In the genomic region with DNA sequence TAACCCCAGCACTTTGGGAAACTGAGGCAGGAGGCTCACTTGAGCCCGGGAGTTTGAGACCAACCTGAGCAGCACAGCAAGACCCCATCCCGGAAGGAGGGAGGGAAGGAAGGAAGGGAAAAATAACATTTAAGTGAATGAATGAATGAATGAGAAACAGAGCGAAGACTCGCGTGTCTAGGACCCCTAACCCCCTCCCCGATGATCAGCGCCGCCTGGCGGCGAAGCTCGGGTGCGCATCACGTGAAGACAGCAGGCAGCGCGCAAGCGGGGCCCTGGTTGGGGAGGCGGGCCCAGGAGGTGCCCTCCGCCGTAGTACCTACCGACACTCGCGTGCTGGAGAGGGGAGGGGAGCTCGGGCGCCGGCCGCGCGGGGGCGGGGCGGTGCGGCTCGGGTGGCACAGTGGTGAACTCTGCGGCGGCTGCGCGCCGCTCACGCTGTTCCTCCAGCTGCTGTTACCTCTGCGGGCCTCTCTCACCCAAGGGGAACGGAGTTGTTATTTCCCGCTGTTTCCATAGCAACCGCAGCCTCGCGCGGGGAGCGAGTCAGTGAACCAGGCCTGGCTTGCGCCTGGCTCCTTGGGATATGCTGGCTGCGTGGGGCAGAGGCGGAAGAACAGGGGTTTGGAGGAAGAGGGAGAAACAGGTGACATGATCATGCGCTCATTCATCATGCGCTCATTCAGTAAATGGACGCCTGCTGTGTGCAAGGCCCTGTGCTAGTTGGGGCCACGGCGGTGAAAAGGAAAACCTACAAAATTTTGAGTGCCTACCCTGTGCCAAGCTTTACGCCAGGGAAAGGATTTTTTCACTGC, we compare ENCODE assay signal across 8 cellular contexts. TPM values are rescaled to one million over a fixed set of nuclear protein-coding genes. Genes with fewer than 3 reads are reported as not detected.
DNase-seq lines count a peak whose midpoint lies in the region; ATAC-seq and TF ChIP-seq lines count a peak whose summit lies in the region.

No MANE protein-coding gene starts in this region.

- H3K27me3 Mint-ChIP-seq in nephron progenitor cell (ENCODE audit: low read depth, poor library complexity) = peaks cover 9% of the 10 kb centered on the region

- peak; percentile 95 for ATAC-seq in stimulated activated naive CD8-positive, alpha-beta T cell treated with anti-CD3 and anti-CD28 coated beads, Interleukin-15, Interleukin-2, amounts not matched to agents 100 U/mL and 50 U/mL, for 24 hours

- TF ChIP-seq CTCF in LNCaP clone FGC (IDR thresholded peaks at IDR 0.05; ENCODE audit: control insufficient read depth, extremely low read depth, insufficient read depth) (peak; percentile 67), fibroblast of villous mesenchyme (IDR thresholded peaks at IDR 0.05; ENCODE audit: insufficient read depth, low read depth, low read length) (peak; percentile 87), nephron progenitor cell (IDR thresholded peaks at IDR 0.05) (peak; percentile 84)

- no peaks in the 10 kb centered on the region for H3K9me3 Mint-ChIP-seq in nephron progenitor cell

- H3K4me3 ChIP-seq in LNCaP clone FGC (ENCODE audit: low read depth, low read length) (peak overlapping the region; percentile 43), fibroblast of villous mesenchyme (ENCODE audit: low read depth, low read length) (peak overlapping the region; percentile 57)

- H3K4me3 Mint-ChIP-seq in nephron progenitor cell = peak overlapping the region; percentile 81

- peaks cover 37% of the 10 kb centered on the region for H3K4me1 Mint-ChIP-seq in nephron progenitor cell

- DNase-seq in Daoy (ENCODE audit: low read depth) (peak; percentile 89), H4 (ENCODE audit: low spot score) (peak; percentile 81), LNCaP clone FGC (ENCODE audit: low read depth) (peak; percentile 26), RPMI8226 (peak; percentile 83), fibroblast of villous mesenchyme (ENCODE audit: low read depth) (peak; percentile 71), nephron progenitor cell (peak; percentile 91)
- DNase-seq in activated T-helper 9 cell treated with anti-CD3 and anti-CD28 coated beads, Interleukin-2, amount 50 U/mL, for 16 hours (ENCODE audit: low read depth) = peak; percentile 69
- DNase-seq in stimulated activated naive CD8-positive, alpha-beta T cell treated with anti-CD3 and anti-CD28 coated beads, Interleukin-15, Interleukin-2, amounts not matched to agents 100 U/mL and 50 U/mL, for 24 hours = peak; percentile 92

- peak overlapping the region; percentile 95 for H3K27ac Mint-ChIP-seq in nephron progenitor cell

- no peaks in the 10 kb centered on the region for H3K36me3 Mint-ChIP-seq in nephron progenitor cell (ENCODE audit: low read depth)

RNA-seq across cellular contexts. Expression of a gene that starts 2.0 kb away (rescaled TPM):
- total RNA-seq in Daoy (2014; rRNA removed; shearing (Covaris generic)) = 0.24 and 0.51 TPM in 2 replicates
- 0.02 TPM in 1 of 2 replicates, not detected in the other for total RNA-seq in H4 (2014; rRNA removed; shearing (Covaris generic))
- under 0.01 and 0.43 TPM in 2 replicates for total RNA-seq in fibroblast of villous mesenchyme

RNA-seq across cellular contexts. Expression of a gene that starts 42.9 kb away (rescaled TPM):
- 39.1 and 46.7 TPM in 2 replicates for total RNA-seq in Daoy (2014; rRNA removed; shearing (Covaris generic))
- total RNA-seq in H4 (2014; rRNA removed; shearing (Covaris generic)) = 37.4 and 38.5 TPM in 2 replicates
- 25.1 and 38.4 TPM in 2 replicates for total RNA-seq in fibroblast of villous mesenchyme

Comparison
In these comparisons a context has a peak if more than half of its experiments do, and no peak if none do; other contexts are left out.
1. Peak in every context shown above with its lines: DNase-seq, ATAC-seq and H3K4me3 ChIP-seq.
2. DNase-seq: peak in every context shown above with its lines; median percentile 92 in stimulated activated naive CD8-positive, alpha-beta T cell treated with anti-CD3 and anti-CD28 coated beads, Interleukin-15, Interleukin-2, amounts not matched to agents 100 U/mL and 50 U/mL, for 24 hours; 91 in nephron progenitor cell; 89 in Daoy; 83 in RPMI8226; 81 in H4; 71 in fibroblast of villous mesenchyme; 69 in activated T-helper 9 cell treated with anti-CD3 and anti-CD28 coated beads, Interleukin-2, amount 50 U/mL, for 16 hours; 26 in LNCaP clone FGC.